In the genomic region with DNA sequence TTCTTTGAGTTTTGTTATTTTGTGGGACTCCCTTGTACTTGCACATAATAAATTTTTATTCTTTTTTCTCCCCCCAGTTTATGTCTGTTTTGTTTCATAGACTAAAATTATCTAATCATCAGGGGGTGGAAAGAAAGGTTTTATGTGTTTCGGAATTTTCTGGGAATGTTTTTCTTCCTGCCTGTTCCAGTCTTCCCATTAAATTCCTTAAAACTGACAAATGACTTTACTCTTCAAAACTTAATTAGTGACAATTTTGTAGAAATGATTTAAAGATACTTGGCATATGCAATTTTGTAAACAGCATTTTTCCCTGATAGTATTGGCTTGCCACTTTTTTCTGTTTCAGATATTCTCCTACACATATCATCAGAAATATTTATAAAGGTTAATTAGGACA, we compare ENCODE assay signal across 31 cellular contexts.
"Had no signal": no experiment of that assay in that cellular context is flagged by ENCODE, and none has a peak within 500 bp of the region (broad histone marks: within the 10 kb centered on the region; RNA-seq: fewer than 3 reads in every experiment).

No MANE protein-coding gene starts in this region.

- H3K4me1 ChIP-seq: ascending aorta had no signal

- ATAC-seq: activated CD8-positive, alpha-beta T cell treated with anti-CD3 and anti-CD28 coated beads for 36 hours; activated T-cell treated with anti-CD3 and anti-CD28 coated beads, Interleukin-2, amount 50 U/mL, for 72 hours; activated T-helper 17 cell treated with anti-CD3 and anti-CD28 coated beads, Interleukin-2, amount 50 U/mL, for 72 hours had no signal

- H3K9me3 ChIP-seq: ascending aorta, MG63 had no signal

- H3K27ac ChIP-seq: ascending aorta, cardiac muscle cell, VCaP had no signal

- H3K4me3 ChIP-seq: ascending aorta, cardiac muscle cell, MG63 had no signal

- H3K36me3 ChIP-seq: ascending aorta, cardiac muscle cell, MG63 had no signal

- H3K27me3 ChIP-seq: ascending aorta, cardiac muscle cell, MG63 had no signal

- DNase-seq: activated CD4-positive, alpha-beta T cell treated with anti-CD3 and anti-CD28 coated beads for 1 hour; activated CD4-positive, alpha-beta T cell treated with anti-CD3 and anti-CD28 coated beads for 48 hours; activated CD4-positive, CD25-positive, alpha-beta regulatory T cell; activated CD8-positive, alpha-beta T cell treated with anti-CD3 and anti-CD28 coated beads for 36 hours; activated gamma-delta T cell; activated naive CD4-positive, alpha-beta T cell treated with Interleukin-2 at 50 U/mL for 16 hours; activated naive CD8-positive, alpha-beta T cell treated with anti-CD3 and anti-CD28 coated beads, Interleukin-2, amount 10 ng/mL, durations not matched to agents 7 days and 5 days; activated T-cell treated with anti-CD3 and anti-CD28 coated beads, Interleukin-2, amount 50 U/mL, for 1 hour; activated T-cell treated with anti-CD3 and anti-CD28 coated beads, Interleukin-2, amount 50 U/mL, for 72 hours; amygdala; Karpas-422; KBM-7; MG63; NCI-H1048; NCI-H1105 treated with DMSO at 0.1 percent for 48 hours; NCI-H1436; NCI-H1694 treated with DMSO at 0.1 percent for 48 hours; NCI-H2029; NCI-H510A; NCI-H526; NCI-H748 treated with DMSO at 0.1 percent for 48 hours; NK-92 treated with Interleukin-12 subunit alpha and Interleukin-12 subunit beta, amount 100 ng/mL, for 24 hours; Right ventricle myocardium superior; SW 1271; T-helper 1 cell; T-helper 2 cell; T-helper 9 cell had no signal
